19 cellular contexts compared by ENCODE assay signal in genomic region chr1:30179942-30180543, GRCh38.
"Had no signal": no experiment of that assay in that cellular context is flagged by ENCODE, and none has a peak within 500 bp of the region (broad histone marks: within the 10 kb centered on the region; RNA-seq: fewer than 3 reads in every experiment).

No MANE protein-coding gene starts in this region.

- H3K9ac ChIP-seq: parathyroid adenoma had no signal

- DNase-seq: activated CD4-positive, alpha-beta T cell treated with anti-CD3 and anti-CD28 coated beads, Interleukin-2, amount 50 U/mL, for 4 hours; activated naive CD4-positive, alpha-beta T cell treated with anti-CD3 and anti-CD28 coated beads for 36 hours; activated T-cell treated with anti-CD3 and anti-CD28 coated beads, Interleukin-2, amount 50 U/mL, for 48 hours; amygdala; colonic mucosa; erythroblast; foreskin keratinocyte; nephron progenitor cell; nucleus accumbens; right lobe of liver; small intestine; stimulated activated CD4-positive, alpha-beta T cell treated with anti-CD3 and anti-CD28 coated beads, Interleukin-2, amount 100 ng/mL, for 24 hours; stimulated activated naive B cell treated with anti-CD40 and anti-IgM and Interleukin-4, amounts not matched to agents 10 μg/mL and 1 μg/mL and 100 μg/mL, for 72 hours; testis; upper lobe of left lung had no signal

- H3K27ac ChIP-seq: colonic mucosa, foreskin keratinocyte, parathyroid adenoma, right lobe of liver, testis, upper lobe of left lung, VCaP had no signal

- H3K9me3 ChIP-seq: colonic mucosa, right lobe of liver, testis had no signal

- H3K79me2 ChIP-seq: parathyroid adenoma had no signal

- H3K4me1 ChIP-seq: colonic mucosa, foreskin keratinocyte, parathyroid adenoma, right lobe of liver, testis, upper lobe of left lung had no signal

- H3K4me3 ChIP-seq: colonic mucosa, right lobe of liver, testis, upper lobe of left lung had no signal

- ATAC-seq: foreskin keratinocyte; right lobe of liver; stimulated activated naive B cell treated with anti-CD40 and anti-IgM and Interleukin-4, amounts not matched to agents 10 μg/mL and 1 μg/mL and 100 μg/mL, for 72 hours had no signal

- FAIRE-seq: endometrium, islet of Langerhans, small intestine had no signal

- H3K36me3 ChIP-seq: colonic mucosa, right lobe of liver, upper lobe of left lung had no signal

- H2AFZ ChIP-seq: parathyroid adenoma had no signal

- H3K27me3 ChIP-seq: colonic mucosa, testis, upper lobe of left lung had no signal
